In genomic region chr17:45052052-45052772, GRCh38 we compare ENCODE assay signal across 1 cellular context.
TF ChIP-seq lines count a peak whose summit lies in the region.

No MANE protein-coding gene starts in this region.

TF ChIP-seq in endothelial cell of umbilical vein, 7 proteins besides CTCF, POLR2A, EP300 and RAD21:
- TF ChIP-seq POLR2AphosphoS5 (IDR thresholded peaks at IDR 0.05; ENCODE audit: insufficient read depth, low read depth, low read length) (peak; percentile 18), EZH2 (IDR thresholded peaks at IDR 0.05; ENCODE audit: borderline replicate concordance, low read depth, low read length, severe bottlenecking) (no peak)
